ENCODE assay signal across 8 cellular contexts in genomic region chr18:45974088-45974536, GRCh38. TPM values are rescaled to one million over a fixed set of nuclear protein-coding genes. Genes with fewer than 3 reads are reported as not detected.
A peak's percentile ranks its signal among the peaks of the same experiment; 100 is the strongest.
DNase-seq lines count a peak whose midpoint lies in the region; ATAC-seq and TF ChIP-seq lines count a peak whose summit lies in the region.

No MANE protein-coding gene starts in this region.

- no peaks in the 10 kb centered on the region for H3K36me3 ChIP-seq in GM06990 (ENCODE audit: control insufficient read depth, insufficient read depth, low read length)
- no peaks in the 10 kb centered on the region for H3K36me3 ChIP-seq in MG63
- H3K36me3 ChIP-seq in RWPE2 (ENCODE audit: low read depth), result no peaks in the 10 kb centered on the region
- no peaks in the 10 kb centered on the region for H3K36me3 ChIP-seq in upper lobe of left lung

- peaks cover 3% of the 10 kb centered on the region for H3K4me1 ChIP-seq in RWPE2 (ENCODE audit: insufficient read depth, poor library complexity, severe bottlenecking)
- peaks cover 0 to 10% (median 4%) of the 10 kb centered on the region in 4 donors for H3K4me1 ChIP-seq in upper lobe of left lung

- H3K27ac ChIP-seq in RWPE2 (ENCODE audit: poor library complexity, severe bottlenecking) (no peak overlapping the region), upper lobe of left lung (peak overlapping the region in 1 of 4 donors; percentile 61)

- DNase-seq in GM06990 (ENCODE audit: extremely low read depth, insufficient read length) (no peak), MG63 (peak; percentile 58), RWPE2 (ENCODE audit: low spot score) (no peak), fibroblast of villous mesenchyme (ENCODE audit: low read depth) (peak; percentile 89), omental fat pad (ENCODE audit: low spot score) (no peak), upper lobe of left lung (peak in 1 of 2 donors; percentile 60)
- DNase-seq in activated T-helper 9 cell treated with anti-CD3 and anti-CD28 coated beads, Interleukin-2, amount 50 U/mL, for 16 hours (ENCODE audit: low read depth), result peak; percentile 44

- TF ChIP-seq CTCF in GM06990 (IDR thresholded peaks at IDR 0.05; ENCODE audit: insufficient read depth, low read length, poor library complexity, severe bottlenecking) (peak; percentile 62), RWPE2 (IDR thresholded peaks at IDR 0.05; ENCODE audit: poor library complexity, severe bottlenecking) (peak; percentile 94), fibroblast of villous mesenchyme (IDR thresholded peaks at IDR 0.05; ENCODE audit: insufficient read depth, low read depth, low read length) (peak; percentile 79), omental fat pad (IDR thresholded peaks at IDR 0.05) (peak in 2 of 3 donors; percentile 10 to 25), upper lobe of left lung (IDR thresholded peaks at IDR 0.05) (peak; percentile 44 to 88 (median 73))

- TF ChIP-seq POLR2A in upper lobe of left lung (IDR thresholded peaks at IDR 0.05), result no peak

- WGBS in upper lobe of left lung, 2 donors, result 18 to 21% methylated on average over 5 of the region's 5 CpGs

- ATAC-seq in RWPE2 (ENCODE audit: low read depth) (peak; percentile 85), omental fat pad (ENCODE audit: low FRiP score) (peak; percentile 85), upper lobe of left lung (ENCODE audit: low FRiP score in 2 of 2) (peak; percentile 63 to 85), GM21515 (IDR thresholded peaks at IDR 0.05; ENCODE audit: unreplicated experiment) (no peak)

- H3K4me3 ChIP-seq in GM06990 (replicated peaks; ENCODE audit: low read depth, low read length) (no peak overlapping the region), MG63 (no peak overlapping the region), RWPE2 (ENCODE audit: severe bottlenecking) (no peak overlapping the region), fibroblast of villous mesenchyme (ENCODE audit: low read depth, low read length) (no peak overlapping the region), upper lobe of left lung (no peak overlapping the region)

- TF ChIP-seq EP300 in upper lobe of left lung (IDR thresholded peaks at IDR 0.05), result no peak

- no peaks in the 10 kb centered on the region for H3K9me3 ChIP-seq in MG63
- H3K9me3 ChIP-seq in RWPE2 (ENCODE audit: severe bottlenecking), result no peaks in the 10 kb centered on the region
- no peaks in the 10 kb centered on the region for H3K9me3 ChIP-seq in upper lobe of left lung

- H3K27me3 ChIP-seq in GM06990 (replicated peaks; ENCODE audit: control insufficient read depth, insufficient read depth, low read length) (no peaks in the 10 kb centered on the region; the same call in 1 of the 2 replicates), MG63 (no peaks in the 10 kb centered on the region), RWPE2 (ENCODE audit: insufficient read depth, poor library complexity, severe bottlenecking) (no peaks in the 10 kb centered on the region), upper lobe of left lung (no peaks in the 10 kb centered on the region)

RNA-seq across cellular contexts. Expression of gene EPG5, which starts 7.0 kb away (rescaled TPM):
- 9.4 and 14.2 TPM in 2 replicates for total RNA-seq in MG63 (2014; rRNA removed; shearing (Covaris generic); ENCODE audit: low replicate concordance)
- 45.1 and 161 TPM in 2 replicates for total RNA-seq in fibroblast of villous mesenchyme
- total RNA-seq in omental fat pad, result 10 to 100 TPM; 24.9 to 43.7 (median 26.2) TPM
- total RNA-seq in upper lobe of left lung, result 100 to 1,000 TPM in 1 of 6 donors, 10 to 100 TPM in 5; 28.6 to 109 (median 39.6) TPM

Comparison
In these comparisons a context has a peak if more than half of its experiments do, and no peak if none do; other contexts are left out.
1. DNase-seq: peak in MG63 (single experiment), activated T-helper 9 cell treated with anti-CD3 and anti-CD28 coated beads, Interleukin-2, amount 50 U/mL, for 16 hours (single experiment) and fibroblast of villous mesenchyme (single experiment); none in GM06990 (single experiment), RWPE2 (single experiment) and omental fat pad (single experiment).
2. CTCF ChIP-seq: peak in every context shown above with its lines; median percentile 94 in RWPE2; 79 in fibroblast of villous mesenchyme; 73 in upper lobe of left lung; 62 in GM06990; 18 in omental fat pad.